Comparison of ENCODE assay signal across 8 cellular contexts in genomic region chr2:43059183-43059897, GRCh38.
DNase-seq lines count a peak whose midpoint lies in the region; ATAC-seq and TF ChIP-seq lines count a peak whose summit lies in the region.

No MANE protein-coding gene starts in this region.

- H3K79me2 ChIP-seq in mesendoderm (ENCODE audit: control insufficient read depth, insufficient read depth, low read length): no peaks in the 10 kb centered on the region

- no peak overlapping the region for H2BK15ac ChIP-seq in mesendoderm (replicated peaks; ENCODE audit: low read depth)

- H2AK5ac ChIP-seq in mesendoderm (ENCODE audit: low read length): no peak overlapping the region

- intact Hi-C loops in Right ventricle myocardium inferior (cut with DNase I) (no loop called here), gastrocnemius medialis (cut with DNase I; ENCODE audit: low total_unique reads) (no loop called here)

- peak; percentile 84 for ATAC-seq in GM18502 (IDR thresholded peaks at IDR 0.05; ENCODE audit: poor library complexity, unreplicated experiment)
- ATAC-seq in HG03354 (IDR thresholded peaks at IDR 0.05; ENCODE audit: poor library complexity, severe bottlenecking, unreplicated experiment): peak; percentile 72
- peak; percentile 92 for ATAC-seq in Right ventricle myocardium inferior
- peak; percentile 59 to 77 for ATAC-seq in gastrocnemius medialis
- ATAC-seq in HG02623 (IDR thresholded peaks at IDR 0.05; ENCODE audit: unreplicated experiment): no peak

- peak overlapping the region; percentile 78 for H3K27ac Mint-ChIP-seq in activated naive CD4-positive, alpha-beta T cell treated with anti-CD3 and anti-CD28 coated beads, Interleukin-2, amount 10 ng/mL, durations not matched to agents 7 days and 5 days

- peak; percentile 71 for DNase-seq in RWPE1 (ENCODE audit: low spot score)
- peak; percentile 66 for DNase-seq in activated naive CD4-positive, alpha-beta T cell treated with anti-CD3 and anti-CD28 coated beads, Interleukin-2, amount 10 ng/mL, durations not matched to agents 7 days and 5 days
- DNase-seq in Right ventricle myocardium inferior (ENCODE audit: missing footprints): peak; percentile 87
- DNase-seq in gastrocnemius medialis: peak; percentile 52 to 68
- no peak for DNase-seq in mesendoderm

- H3K4me3 ChIP-seq in gastrocnemius medialis (no peak overlapping the region), mesendoderm (ENCODE audit: low read length) (no peak overlapping the region)

- in situ Hi-C loops in gastrocnemius medialis (cut with MboI; ENCODE audit: low sequenced_read_pairs in 4 of 4): no loop called here

- H3K36me3 Mint-ChIP-seq in activated naive CD4-positive, alpha-beta T cell treated with anti-CD3 and anti-CD28 coated beads, Interleukin-2, amount 10 ng/mL, durations not matched to agents 7 days and 5 days: peaks cover 4% of the 10 kb centered on the region

- no peak overlapping the region for H4K8ac ChIP-seq in mesendoderm (ENCODE audit: low read depth, low read length)

- H3K79me1 ChIP-seq in mesendoderm (ENCODE audit: low read length): no peaks in the 10 kb centered on the region

- H3K9me3 Mint-ChIP-seq in activated naive CD4-positive, alpha-beta T cell treated with anti-CD3 and anti-CD28 coated beads, Interleukin-2, amount 10 ng/mL, durations not matched to agents 7 days and 5 days: peaks cover 5% of the 10 kb centered on the region

- no peak overlapping the region for H2BK5ac ChIP-seq in mesendoderm (ENCODE audit: low read length)

- peak overlapping the region; percentile 2 for H3K4me3 Mint-ChIP-seq in activated naive CD4-positive, alpha-beta T cell treated with anti-CD3 and anti-CD28 coated beads, Interleukin-2, amount 10 ng/mL, durations not matched to agents 7 days and 5 days

- POLR2A ChIA-PET in RWPE1 (lab: Yijun Ruan, JAX; ENCODE audit: low non-redundant PET): interaction anchor here (0.7 kb wide), 1 partner anchor 14 kb away, joined by 5 read pairs; no protein-coding TSS in a partner anchor

- H3K18ac ChIP-seq in mesendoderm (ENCODE audit: low read length): no peak overlapping the region

- TF ChIP-seq CTCF in RWPE1 (conservative IDR thresholded peaks at IDR 0.05; ENCODE audit: low read depth) (no peak), gastrocnemius medialis (IDR thresholded peaks at IDR 0.05 in 4 of 5, conservative IDR thresholded peaks at IDR 0.05 in 1 of 5) (no peak)

- H3K27me3 Mint-ChIP-seq in activated naive CD4-positive, alpha-beta T cell treated with anti-CD3 and anti-CD28 coated beads, Interleukin-2, amount 10 ng/mL, durations not matched to agents 7 days and 5 days: peaks cover 36% of the 10 kb centered on the region

- TF ChIP-seq POLR2A in gastrocnemius medialis (IDR thresholded peaks at IDR 0.05): no peak

- H3K4me1 Mint-ChIP-seq in activated naive CD4-positive, alpha-beta T cell treated with anti-CD3 and anti-CD28 coated beads, Interleukin-2, amount 10 ng/mL, durations not matched to agents 7 days and 5 days: peaks cover 34% of the 10 kb centered on the region

- H3K36me3 ChIP-seq in gastrocnemius medialis (no peaks in the 10 kb centered on the region), mesendoderm (ENCODE audit: control insufficient read depth, insufficient read depth, low read length) (no peaks in the 10 kb centered on the region)

- WGBS in mesendoderm (ENCODE audit: extremely low coverage, insufficient coverage, low lambda C conversion rate): no CpG with 5 or more reads among the region's 12 CpGs

- H3K9ac ChIP-seq in mesendoderm (ENCODE audit: low read length): no peak overlapping the region

- H3K27ac ChIP-seq in RWPE1 (peak overlapping the region; percentile 89), gastrocnemius medialis (no peak overlapping the region), mesendoderm (ENCODE audit: low read depth, low read length) (no peak overlapping the region)

- H3K27me3 ChIP-seq in gastrocnemius medialis (no peaks in the 10 kb centered on the region), mesendoderm (ENCODE audit: insufficient read depth, low read length, poor library complexity) (no peaks in the 10 kb centered on the region)

- H3K4me1 ChIP-seq in gastrocnemius medialis (peaks cover 4 to 13% of the 10 kb centered on the region in 2 donors), mesendoderm (ENCODE audit: control insufficient read depth, low read depth, low read length) (no peaks in the 10 kb centered on the region)

- no peak overlapping the region for H3K4ac ChIP-seq in mesendoderm (ENCODE audit: low read depth, low read length)

- no peaks in the 10 kb centered on the region for H3K9me3 ChIP-seq in gastrocnemius medialis

- H3K4me2 ChIP-seq in mesendoderm (ENCODE audit: low read length): no peak overlapping the region

- no peak overlapping the region for H3K23ac ChIP-seq in mesendoderm (ENCODE audit: low read length)

- no peak overlapping the region for H3K56ac ChIP-seq in mesendoderm (ENCODE audit: low read length)

- CTCF ChIA-PET in RWPE1 (lab: Yijun Ruan, JAX): no interaction called here
- CTCF ChIA-PET in activated naive CD4-positive, alpha-beta T cell treated with anti-CD3 and anti-CD28 coated beads, Interleukin-2, amount 10 ng/mL, durations not matched to agents 7 days and 5 days (lab: Charles Lee): interaction anchor here (0.6 to 0.8 kb wide), 2 partner anchors 68 to 69 kb away, joined by 3 read pairs; no protein-coding TSS in a partner anchor

- H2BK120ac ChIP-seq in mesendoderm (ENCODE audit: low read depth, low read length): no peak overlapping the region

- H4K5ac ChIP-seq in mesendoderm (ENCODE audit: low read length): no peak overlapping the region
